1 cellular context compared by ENCODE assay signal in genomic region chr11:72778535-72779494, GRCh38.
TF ChIP-seq lines count a peak whose summit lies in the region.

No MANE protein-coding gene starts in this region.

TF ChIP-seq in HepG2, 621 proteins besides CTCF, POLR2A, EP300 and RAD21 (continued from another document and continues in another):
- TF ChIP-seq DZIP1 (CRISPR knock-in tag; IDR thresholded peaks at IDR 0.05) = no peak
- no peak for TF ChIP-seq ONECUT2 (CRISPR knock-in tag; IDR thresholded peaks at IDR 0.05)
- TF ChIP-seq ZNF782 (CRISPR knock-in tag; IDR thresholded peaks at IDR 0.05; ENCODE audit: borderline replicate concordance) = no peak
- no peak for TF ChIP-seq ZNF30 (CRISPR knock-in tag; IDR thresholded peaks at IDR 0.05)
- no peak; the same call in 1 of the 2 replicates for TF ChIP-seq SIX4 (CRISPR knock-in tag; IDR thresholded peaks at IDR 0.05)
- TF ChIP-seq HOXD1 (CRISPR knock-in tag; IDR thresholded peaks at IDR 0.05) = 0 out of 2 replicates have a peak, but pooled peaks have one; percentile 29
- TF ChIP-seq ZNF772 (CRISPR knock-in tag; IDR thresholded peaks at IDR 0.05) = no peak
- no peak for TF ChIP-seq ZNF616 (CRISPR knock-in tag; IDR thresholded peaks at IDR 0.05; ENCODE audit: low read depth)
- no peak for TF ChIP-seq ZNF451 (CRISPR knock-in tag; IDR thresholded peaks at IDR 0.05)
- TF ChIP-seq ZNF691 (CRISPR knock-in tag; IDR thresholded peaks at IDR 0.05; ENCODE audit: borderline replicate concordance, low read depth) = no peak
- no peak for TF ChIP-seq REL (CRISPR knock-in tag; conservative IDR thresholded peaks at IDR 0.05)
- no peak for TF ChIP-seq SRF (IDR thresholded peaks at IDR 0.05; ENCODE audit: low read depth, low read length)
- no peak for TF ChIP-seq ARID3A (IDR thresholded peaks at IDR 0.05; ENCODE audit: low read depth, low read length)
- TF ChIP-seq TEAD2 (CRISPR knock-in tag; IDR thresholded peaks at IDR 0.05) = no peak
- no peak for TF ChIP-seq ZFY (CRISPR knock-in tag; IDR thresholded peaks at IDR 0.05)
- TF ChIP-seq ZNF546 (CRISPR knock-in tag; conservative IDR thresholded peaks at IDR 0.05) = no peak
- TF ChIP-seq LBX2 (CRISPR knock-in tag; IDR thresholded peaks at IDR 0.05; ENCODE audit: borderline replicate concordance) = no peak
- TF ChIP-seq ZNF773 (CRISPR knock-in tag; IDR thresholded peaks at IDR 0.05; ENCODE audit: borderline replicate concordance) = no peak
- no peak for TF ChIP-seq ZNF761 (CRISPR knock-in tag; conservative IDR thresholded peaks at IDR 0.05)
- TF ChIP-seq TRIM24 (CRISPR knock-in tag; IDR thresholded peaks at IDR 0.05) = no peak
- no peak for TF ChIP-seq KLF9 (CRISPR knock-in tag; IDR thresholded peaks at IDR 0.05; ENCODE audit: low read depth)
- TF ChIP-seq PBX3 (CRISPR knock-in tag; IDR thresholded peaks at IDR 0.05; ENCODE audit: borderline replicate concordance) = no peak
- no peak for TF ChIP-seq PHB2 (IDR thresholded peaks at IDR 0.05; ENCODE audit: partially characterized antibody)
- TF ChIP-seq PHF20 (CRISPR knock-in tag; IDR thresholded peaks at IDR 0.05) = no peak
- no peak for TF ChIP-seq GLMP (CRISPR knock-in tag; IDR thresholded peaks at IDR 0.05; ENCODE audit: borderline replicate concordance)
- TF ChIP-seq BCL6 (CRISPR knock-in tag; IDR thresholded peaks at IDR 0.05) = no peak
- TF ChIP-seq ZFP41 (CRISPR knock-in tag; IDR thresholded peaks at IDR 0.05; ENCODE audit: borderline replicate concordance) = no peak
- no peak for TF ChIP-seq ZNF619 (CRISPR knock-in tag; IDR thresholded peaks at IDR 0.05)
- 0 out of 2 replicates have a peak, but pooled peaks have one; percentile 30 for TF ChIP-seq ZNF580 (CRISPR knock-in tag; IDR thresholded peaks at IDR 0.05; ENCODE audit: borderline replicate concordance, low read depth)
- TF ChIP-seq CBX5 (CRISPR knock-in tag; IDR thresholded peaks at IDR 0.05; ENCODE audit: borderline replicate concordance) = no peak
- TF ChIP-seq CCAR2 (optimal IDR thresholded peaks at IDR 0.05; ENCODE audit: low read depth, low read length) = no peak
- no peak for TF ChIP-seq ZNF354B (CRISPR knock-in tag; IDR thresholded peaks at IDR 0.05)
- TF ChIP-seq ZKSCAN8 (CRISPR knock-in tag; IDR thresholded peaks at IDR 0.05; ENCODE audit: borderline replicate concordance) = peak; percentile 43; the same call in 1 of the 2 replicates
- peak; percentile 79 for TF ChIP-seq HDAC1 (CRISPR knock-in tag; IDR thresholded peaks at IDR 0.05)
- no peak; the same call in 1 of the 2 replicates for TF ChIP-seq RARA (CRISPR knock-in tag; IDR thresholded peaks at IDR 0.05)
- no peak for TF ChIP-seq ZNF737 (CRISPR knock-in tag; IDR thresholded peaks at IDR 0.05; ENCODE audit: borderline replicate concordance)
- TF ChIP-seq NFKBIZ (CRISPR knock-in tag; IDR thresholded peaks at IDR 0.05) = no peak
- 0 out of 2 replicates have a peak, but pooled peaks have one; percentile 27 for TF ChIP-seq ATF3 (CRISPR knock-in tag; IDR thresholded peaks at IDR 0.05)
- TF ChIP-seq TBL1XR1 (IDR thresholded peaks at IDR 0.05; ENCODE audit: borderline replicate concordance, low read length, partially characterized antibody) = no peak
- no peak for TF ChIP-seq ZNF280D (CRISPR knock-in tag; IDR thresholded peaks at IDR 0.05)
- TF ChIP-seq RELA (CRISPR knock-in tag; IDR thresholded peaks at IDR 0.05) = no peak
- no peak for TF ChIP-seq ZNF275 (CRISPR knock-in tag; IDR thresholded peaks at IDR 0.05; ENCODE audit: borderline replicate concordance)
- no peak; the same call in 1 of the 2 replicates for TF ChIP-seq ZMYM2 (CRISPR knock-in tag; IDR thresholded peaks at IDR 0.05)
- TF ChIP-seq ZNF160 (CRISPR knock-in tag; IDR thresholded peaks at IDR 0.05) = no peak
- no peak for TF ChIP-seq SSRP1 (CRISPR knock-in tag; IDR thresholded peaks at IDR 0.05)
- TF ChIP-seq ZNF800 (CRISPR knock-in tag; IDR thresholded peaks at IDR 0.05) = no peak
- peak; percentile 16; the same call in 1 of the 2 replicates for TF ChIP-seq NR0B2 (CRISPR knock-in tag; IDR thresholded peaks at IDR 0.05)
- no peak for TF ChIP-seq PPARG (CRISPR knock-in tag; conservative IDR thresholded peaks at IDR 0.05)
- no peak for TF ChIP-seq AHR (CRISPR knock-in tag; IDR thresholded peaks at IDR 0.05)
- no peak for TF ChIP-seq ZNF75D (CRISPR knock-in tag; IDR thresholded peaks at IDR 0.05; ENCODE audit: borderline replicate concordance)
- no peak for TF ChIP-seq ZNF10 (CRISPR knock-in tag; IDR thresholded peaks at IDR 0.05; ENCODE audit: borderline replicate concordance, low read depth)
- TF ChIP-seq ZNF598 (CRISPR knock-in tag; IDR thresholded peaks at IDR 0.05; ENCODE audit: borderline replicate concordance) = no peak
- no peak for TF ChIP-seq SRSF1 (optimal IDR thresholded peaks at IDR 0.05; ENCODE audit: low read depth, low read length)
- no peak for TF ChIP-seq AGO2 (optimal IDR thresholded peaks at IDR 0.05; ENCODE audit: low read depth, low read length)
- TF ChIP-seq SPEN (CRISPR knock-in tag; IDR thresholded peaks at IDR 0.05; ENCODE audit: low read depth) = no peak; the same call in 1 of the 2 replicates
- no peak for TF ChIP-seq ESRRA (CRISPR knock-in tag; IDR thresholded peaks at IDR 0.05; ENCODE audit: low read depth)
